Comparison of ENCODE assay signal across 1 cellular context in the genomic region with DNA sequence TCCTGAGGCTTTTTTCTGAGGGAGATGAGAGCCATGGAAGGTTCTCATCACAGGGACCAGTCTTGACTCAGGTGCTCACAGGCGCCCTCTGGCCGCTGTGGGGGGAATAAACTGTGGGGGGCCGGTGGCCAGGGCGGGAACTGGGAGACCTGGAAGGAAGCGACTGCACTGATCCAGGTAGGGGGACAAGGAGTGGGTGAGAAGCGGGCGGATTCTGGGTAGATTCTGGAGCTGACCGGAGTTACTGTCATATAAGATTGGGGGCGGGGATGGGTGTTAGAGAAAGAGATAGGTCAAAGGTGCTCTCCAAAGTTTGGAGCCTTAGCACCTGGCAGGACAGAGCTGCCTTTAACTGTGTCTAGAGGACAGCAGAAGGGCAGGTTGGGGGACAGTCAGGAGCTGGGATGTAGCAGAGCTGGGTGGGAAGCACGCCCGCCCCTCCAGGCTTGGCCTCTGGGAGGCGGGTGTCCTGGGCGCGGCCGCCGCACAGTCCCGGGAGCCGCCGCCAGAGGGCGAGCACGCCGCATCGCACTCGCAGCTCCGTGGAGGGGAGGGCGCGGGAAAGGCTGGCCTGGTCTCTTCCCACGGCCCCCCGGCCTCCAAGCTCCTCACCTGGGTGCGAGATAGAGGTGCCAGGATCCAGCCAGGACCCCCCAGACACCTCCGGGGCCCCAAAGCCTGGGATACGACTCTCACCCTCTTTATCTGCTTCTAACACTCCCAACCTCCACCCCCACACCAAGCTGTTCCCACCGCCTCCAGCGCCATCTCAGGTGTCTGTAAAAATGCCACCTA.
TF ChIP-seq lines count a peak whose summit lies in the region.

No MANE protein-coding gene starts in this region.

TF ChIP-seq in K562, 482 proteins besides CTCF, POLR2A, EP300 and RAD21 (continued from another document and continues in another):
- TF ChIP-seq, protein P1, sequence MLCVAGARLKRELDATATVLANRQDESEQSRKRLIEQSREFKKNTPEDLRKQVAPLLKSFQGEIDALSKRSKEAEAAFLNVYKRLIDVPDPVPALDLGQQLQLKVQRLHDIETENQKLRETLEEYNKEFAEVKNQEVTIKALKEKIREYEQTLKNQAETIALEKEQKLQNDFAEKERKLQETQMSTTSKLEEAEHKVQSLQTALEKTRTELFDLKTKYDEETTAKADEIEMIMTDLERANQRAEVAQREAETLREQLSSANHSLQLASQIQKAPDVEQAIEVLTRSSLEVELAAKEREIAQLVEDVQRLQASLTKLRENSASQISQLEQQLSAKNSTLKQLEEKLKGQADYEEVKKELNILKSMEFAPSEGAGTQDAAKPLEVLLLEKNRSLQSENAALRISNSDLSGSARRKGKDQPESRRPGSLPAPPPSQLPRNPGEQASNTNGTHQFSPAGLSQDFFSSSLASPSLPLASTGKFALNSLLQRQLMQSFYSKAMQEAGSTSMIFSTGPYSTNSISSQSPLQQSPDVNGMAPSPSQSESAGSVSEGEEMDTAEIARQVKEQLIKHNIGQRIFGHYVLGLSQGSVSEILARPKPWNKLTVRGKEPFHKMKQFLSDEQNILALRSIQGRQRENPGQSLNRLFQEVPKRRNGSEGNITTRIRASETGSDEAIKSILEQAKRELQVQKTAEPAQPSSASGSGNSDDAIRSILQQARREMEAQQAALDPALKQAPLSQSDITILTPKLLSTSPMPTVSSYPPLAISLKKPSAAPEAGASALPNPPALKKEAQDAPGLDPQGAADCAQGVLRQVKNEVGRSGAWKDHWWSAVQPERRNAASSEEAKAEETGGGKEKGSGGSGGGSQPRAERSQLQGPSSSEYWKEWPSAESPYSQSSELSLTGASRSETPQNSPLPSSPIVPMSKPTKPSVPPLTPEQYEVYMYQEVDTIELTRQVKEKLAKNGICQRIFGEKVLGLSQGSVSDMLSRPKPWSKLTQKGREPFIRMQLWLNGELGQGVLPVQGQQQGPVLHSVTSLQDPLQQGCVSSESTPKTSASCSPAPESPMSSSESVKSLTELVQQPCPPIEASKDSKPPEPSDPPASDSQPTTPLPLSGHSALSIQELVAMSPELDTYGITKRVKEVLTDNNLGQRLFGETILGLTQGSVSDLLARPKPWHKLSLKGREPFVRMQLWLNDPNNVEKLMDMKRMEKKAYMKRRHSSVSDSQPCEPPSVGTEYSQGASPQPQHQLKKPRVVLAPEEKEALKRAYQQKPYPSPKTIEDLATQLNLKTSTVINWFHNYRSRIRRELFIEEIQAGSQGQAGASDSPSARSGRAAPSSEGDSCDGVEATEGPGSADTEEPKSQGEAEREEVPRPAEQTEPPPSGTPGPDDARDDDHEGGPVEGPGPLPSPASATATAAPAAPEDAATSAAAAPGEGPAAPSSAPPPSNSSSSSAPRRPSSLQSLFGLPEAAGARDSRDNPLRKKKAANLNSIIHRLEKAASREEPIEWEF (CRISPR knock-in tag; IDR thresholded peaks at IDR 0.05), result no peak
- TF ChIP-seq ZNF57 (CRISPR knock-in tag; IDR thresholded peaks at IDR 0.05), result no peak
- no peak for TF ChIP-seq ZNF408 (CRISPR knock-in tag; IDR thresholded peaks at IDR 0.05; ENCODE audit: low read depth)
- no peak for TF ChIP-seq IRF2 (CRISPR knock-in tag; IDR thresholded peaks at IDR 0.05)
- no peak for TF ChIP-seq FOS (IDR thresholded peaks at IDR 0.05; ENCODE audit: extremely low read depth, insufficient read length)
- no peak for TF ChIP-seq ZNF407 (IDR thresholded peaks at IDR 0.05; ENCODE audit: low read depth)
- no peak for TF ChIP-seq TAF15 (IDR thresholded peaks at IDR 0.05; ENCODE audit: low read depth, low read length)
- peak; percentile 5 for TF ChIP-seq BRD9 (IDR thresholded peaks at IDR 0.05; ENCODE audit: low read depth, partially characterized antibody)
- TF ChIP-seq ZC3H8 (IDR thresholded peaks at IDR 0.05), result no peak
- no peak for TF ChIP-seq ELF2 (CRISPR knock-in tag; IDR thresholded peaks at IDR 0.05)
- TF ChIP-seq, protein P2, sequence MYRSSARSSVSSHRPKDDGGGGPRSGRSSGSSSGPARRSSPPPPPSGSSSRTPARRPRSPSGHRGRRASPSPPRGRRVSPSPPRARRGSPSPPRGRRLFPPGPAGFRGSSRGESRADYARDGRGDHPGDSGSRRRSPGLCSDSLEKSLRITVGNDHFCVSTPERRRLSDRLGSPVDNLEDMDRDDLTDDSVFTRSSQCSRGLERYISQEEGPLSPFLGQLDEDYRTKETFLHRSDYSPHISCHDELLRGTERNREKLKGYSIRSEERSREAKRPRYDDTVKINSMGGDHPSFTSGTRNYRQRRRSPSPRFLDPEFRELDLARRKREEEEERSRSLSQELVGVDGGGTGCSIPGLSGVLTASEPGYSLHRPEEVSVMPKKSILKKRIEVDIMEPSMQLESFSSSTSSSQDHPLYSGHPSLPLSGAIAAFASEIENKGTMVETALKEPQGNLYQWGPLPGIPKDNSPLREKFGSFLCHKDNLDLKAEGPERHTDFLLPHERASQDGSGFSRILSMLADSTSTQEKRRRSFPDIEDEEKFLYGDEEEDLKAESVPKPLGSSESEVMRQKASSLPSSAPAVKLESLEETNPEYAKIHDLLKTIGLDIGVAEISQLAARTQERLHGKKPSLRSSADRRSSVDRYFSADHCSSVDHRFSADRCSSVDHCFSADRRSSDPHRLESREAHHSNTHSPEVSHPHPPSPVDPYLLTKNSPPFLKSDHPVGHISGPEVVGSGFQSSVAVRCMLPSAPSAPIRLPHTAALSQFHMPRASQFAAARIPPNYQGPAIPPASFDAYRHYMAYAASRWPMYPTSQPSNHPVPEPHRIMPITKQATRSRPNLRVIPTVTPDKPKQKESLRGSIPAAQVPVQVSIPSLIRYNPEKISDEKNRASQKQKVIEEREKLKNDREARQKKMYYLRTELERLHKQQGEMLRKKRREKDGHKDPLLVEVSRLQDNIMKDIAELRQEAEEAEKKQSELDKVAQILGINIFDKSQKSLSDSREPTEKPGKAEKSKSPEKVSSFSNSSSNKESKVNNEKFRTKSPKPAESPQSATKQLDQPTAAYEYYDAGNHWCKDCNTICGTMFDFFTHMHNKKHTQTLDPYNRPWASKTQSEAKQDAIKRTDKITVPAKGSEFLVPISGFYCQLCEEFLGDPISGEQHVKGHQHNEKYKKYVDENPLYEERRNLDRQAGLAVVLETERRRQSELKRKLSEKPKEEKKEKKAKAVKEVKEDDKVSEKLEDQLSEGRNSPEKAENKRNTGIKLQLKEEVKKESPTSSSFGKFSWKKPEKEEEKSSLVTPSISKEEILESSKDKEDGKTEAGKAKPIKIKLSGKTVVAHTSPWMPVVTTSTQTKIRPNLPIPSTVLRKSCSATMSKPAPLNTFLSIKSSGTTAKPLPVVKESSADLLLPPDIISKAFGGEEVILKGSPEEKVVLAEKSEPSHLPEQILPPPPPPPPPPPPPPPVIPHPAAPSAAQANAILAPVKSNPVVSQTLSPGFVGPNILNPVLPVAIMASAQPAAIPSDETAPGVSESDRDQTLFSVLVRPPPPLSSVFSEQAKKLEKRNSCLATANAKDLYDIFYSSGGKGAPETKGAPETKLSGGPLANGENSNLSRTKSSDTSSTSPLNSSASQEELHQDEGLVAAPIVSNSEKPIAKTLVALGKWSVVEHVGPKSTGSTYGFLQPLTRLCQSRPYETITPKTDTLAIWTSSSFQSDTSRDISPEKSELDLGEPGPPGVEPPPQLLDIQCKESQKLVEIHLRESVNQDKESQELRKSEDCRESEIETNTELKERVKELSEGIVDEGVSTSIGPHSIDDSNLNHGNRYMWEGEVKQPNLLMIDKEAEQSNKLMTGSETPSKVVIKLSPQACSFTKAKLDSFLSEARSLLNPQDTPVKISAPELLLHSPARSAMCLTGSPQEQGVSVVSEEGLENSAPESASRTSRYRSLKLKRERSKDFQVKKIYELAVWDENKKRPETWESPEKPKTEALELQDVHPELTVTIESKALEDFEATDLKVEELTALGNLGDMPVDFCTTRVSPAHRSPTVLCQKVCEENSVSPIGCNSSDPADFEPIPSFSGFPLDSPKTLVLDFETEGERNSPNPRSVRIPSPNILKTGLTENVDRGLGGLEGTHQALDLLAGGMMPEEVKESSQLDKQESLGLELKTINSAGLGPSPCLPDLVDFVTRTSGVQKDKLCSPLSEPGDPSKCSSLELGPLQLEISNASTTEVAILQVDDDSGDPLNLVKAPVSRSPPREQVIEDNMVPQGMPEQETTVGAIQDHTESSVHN (IDR thresholded peaks at IDR 0.05; ENCODE audit: borderline replicate concordance in 1 of 2, low read depth in 1 of 2), result no peak
- TF ChIP-seq CBX3 (IDR thresholded peaks at IDR 0.05; ENCODE audit: borderline replicate concordance in 1 of 2, low read length in 2 of 2), result no peak
- peak in 2 of 3 experiments; percentile 22 to 66 for TF ChIP-seq YY1 (IDR thresholded peaks at IDR 0.05; ENCODE audit: borderline replicate concordance in 1 of 3, control insufficient read depth in 1 of 3, extremely low read depth in 1 of 3, insufficient read depth in 3 of 3, insufficient read length in 1 of 3, insufficient replicate concordance in 2 of 3, low read depth in 1 of 3, low read length in 2 of 3)
- no peak for TF ChIP-seq BRF1 (IDR thresholded peaks at IDR 0.05; ENCODE audit: borderline replicate concordance, extremely low read depth, insufficient read length)
- TF ChIP-seq CAMTA2 (CRISPR knock-in tag; conservative IDR thresholded peaks at IDR 0.05), result no peak
- no peak; the same call in 1 of the 2 replicates for TF ChIP-seq NR2C2 (CRISPR knock-in tag; IDR thresholded peaks at IDR 0.05)
- no peak for TF ChIP-seq NR2C2 (tag; IDR thresholded peaks at IDR 0.05)
- no peak for TF ChIP-seq RBM39 (optimal IDR thresholded peaks at IDR 0.05; ENCODE audit: low read depth, low read length)
- TF ChIP-seq DIDO1 (tag; IDR thresholded peaks at IDR 0.05; ENCODE audit: low read depth), result no peak
- no peak for TF ChIP-seq TGIF2 (CRISPR knock-in tag; IDR thresholded peaks at IDR 0.05)
- no peak for TF ChIP-seq IFI16 (CRISPR knock-in tag; IDR thresholded peaks at IDR 0.05)
- TF ChIP-seq, protein P3, sequence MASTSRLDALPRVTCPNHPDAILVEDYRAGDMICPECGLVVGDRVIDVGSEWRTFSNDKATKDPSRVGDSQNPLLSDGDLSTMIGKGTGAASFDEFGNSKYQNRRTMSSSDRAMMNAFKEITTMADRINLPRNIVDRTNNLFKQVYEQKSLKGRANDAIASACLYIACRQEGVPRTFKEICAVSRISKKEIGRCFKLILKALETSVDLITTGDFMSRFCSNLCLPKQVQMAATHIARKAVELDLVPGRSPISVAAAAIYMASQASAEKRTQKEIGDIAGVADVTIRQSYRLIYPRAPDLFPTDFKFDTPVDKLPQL (IDR thresholded peaks at IDR 0.05; ENCODE audit: extremely low read depth, insufficient read length), result no peak
- peak; percentile 19 to 39; a peak in 1 of 4 replicates for TF ChIP-seq NRF1 (conservative IDR thresholded peaks at IDR 0.05 in 1 of 2, IDR thresholded peaks at IDR 0.05 in 1 of 2)
